ENCODE assay signal across 1 cellular context in the genomic region with DNA sequence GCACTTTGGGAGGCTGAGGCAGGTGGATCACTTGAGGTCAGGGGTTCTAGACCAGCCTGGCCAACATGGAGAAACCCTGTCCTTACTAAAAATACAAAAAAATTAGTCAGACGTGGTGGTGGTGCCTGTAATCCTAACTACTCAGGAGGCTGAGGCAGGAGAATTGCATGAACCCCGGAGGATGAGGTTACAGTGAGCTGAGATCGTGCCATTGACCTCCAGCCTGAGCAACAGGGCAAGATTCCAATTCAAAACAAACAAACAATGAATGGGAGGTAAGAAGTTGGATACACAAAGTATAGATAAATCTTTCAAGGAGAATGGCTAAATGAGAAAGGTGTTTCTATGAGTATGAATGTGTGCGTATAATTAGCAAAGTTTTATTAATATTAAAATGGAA.
TF ChIP-seq lines count a peak whose summit lies in the region.

No MANE protein-coding gene starts in this region.

TF ChIP-seq in HepG2, 621 proteins besides CTCF, POLR2A, EP300 and RAD21 (continued from another document):
- TF ChIP-seq, protein P1, sequence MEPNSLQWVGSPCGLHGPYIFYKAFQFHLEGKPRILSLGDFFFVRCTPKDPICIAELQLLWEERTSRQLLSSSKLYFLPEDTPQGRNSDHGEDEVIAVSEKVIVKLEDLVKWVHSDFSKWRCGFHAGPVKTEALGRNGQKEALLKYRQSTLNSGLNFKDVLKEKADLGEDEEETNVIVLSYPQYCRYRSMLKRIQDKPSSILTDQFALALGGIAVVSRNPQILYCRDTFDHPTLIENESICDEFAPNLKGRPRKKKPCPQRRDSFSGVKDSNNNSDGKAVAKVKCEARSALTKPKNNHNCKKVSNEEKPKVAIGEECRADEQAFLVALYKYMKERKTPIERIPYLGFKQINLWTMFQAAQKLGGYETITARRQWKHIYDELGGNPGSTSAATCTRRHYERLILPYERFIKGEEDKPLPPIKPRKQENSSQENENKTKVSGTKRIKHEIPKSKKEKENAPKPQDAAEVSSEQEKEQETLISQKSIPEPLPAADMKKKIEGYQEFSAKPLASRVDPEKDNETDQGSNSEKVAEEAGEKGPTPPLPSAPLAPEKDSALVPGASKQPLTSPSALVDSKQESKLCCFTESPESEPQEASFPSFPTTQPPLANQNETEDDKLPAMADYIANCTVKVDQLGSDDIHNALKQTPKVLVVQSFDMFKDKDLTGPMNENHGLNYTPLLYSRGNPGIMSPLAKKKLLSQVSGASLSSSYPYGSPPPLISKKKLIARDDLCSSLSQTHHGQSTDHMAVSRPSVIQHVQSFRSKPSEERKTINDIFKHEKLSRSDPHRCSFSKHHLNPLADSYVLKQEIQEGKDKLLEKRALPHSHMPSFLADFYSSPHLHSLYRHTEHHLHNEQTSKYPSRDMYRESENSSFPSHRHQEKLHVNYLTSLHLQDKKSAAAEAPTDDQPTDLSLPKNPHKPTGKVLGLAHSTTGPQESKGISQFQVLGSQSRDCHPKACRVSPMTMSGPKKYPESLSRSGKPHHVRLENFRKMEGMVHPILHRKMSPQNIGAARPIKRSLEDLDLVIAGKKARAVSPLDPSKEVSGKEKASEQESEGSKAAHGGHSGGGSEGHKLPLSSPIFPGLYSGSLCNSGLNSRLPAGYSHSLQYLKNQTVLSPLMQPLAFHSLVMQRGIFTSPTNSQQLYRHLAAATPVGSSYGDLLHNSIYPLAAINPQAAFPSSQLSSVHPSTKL (CRISPR knock-in tag; IDR thresholded peaks at IDR 0.05) = peak; percentile 24; the same call in 1 of the 2 replicates
- TF ChIP-seq, protein P2, sequence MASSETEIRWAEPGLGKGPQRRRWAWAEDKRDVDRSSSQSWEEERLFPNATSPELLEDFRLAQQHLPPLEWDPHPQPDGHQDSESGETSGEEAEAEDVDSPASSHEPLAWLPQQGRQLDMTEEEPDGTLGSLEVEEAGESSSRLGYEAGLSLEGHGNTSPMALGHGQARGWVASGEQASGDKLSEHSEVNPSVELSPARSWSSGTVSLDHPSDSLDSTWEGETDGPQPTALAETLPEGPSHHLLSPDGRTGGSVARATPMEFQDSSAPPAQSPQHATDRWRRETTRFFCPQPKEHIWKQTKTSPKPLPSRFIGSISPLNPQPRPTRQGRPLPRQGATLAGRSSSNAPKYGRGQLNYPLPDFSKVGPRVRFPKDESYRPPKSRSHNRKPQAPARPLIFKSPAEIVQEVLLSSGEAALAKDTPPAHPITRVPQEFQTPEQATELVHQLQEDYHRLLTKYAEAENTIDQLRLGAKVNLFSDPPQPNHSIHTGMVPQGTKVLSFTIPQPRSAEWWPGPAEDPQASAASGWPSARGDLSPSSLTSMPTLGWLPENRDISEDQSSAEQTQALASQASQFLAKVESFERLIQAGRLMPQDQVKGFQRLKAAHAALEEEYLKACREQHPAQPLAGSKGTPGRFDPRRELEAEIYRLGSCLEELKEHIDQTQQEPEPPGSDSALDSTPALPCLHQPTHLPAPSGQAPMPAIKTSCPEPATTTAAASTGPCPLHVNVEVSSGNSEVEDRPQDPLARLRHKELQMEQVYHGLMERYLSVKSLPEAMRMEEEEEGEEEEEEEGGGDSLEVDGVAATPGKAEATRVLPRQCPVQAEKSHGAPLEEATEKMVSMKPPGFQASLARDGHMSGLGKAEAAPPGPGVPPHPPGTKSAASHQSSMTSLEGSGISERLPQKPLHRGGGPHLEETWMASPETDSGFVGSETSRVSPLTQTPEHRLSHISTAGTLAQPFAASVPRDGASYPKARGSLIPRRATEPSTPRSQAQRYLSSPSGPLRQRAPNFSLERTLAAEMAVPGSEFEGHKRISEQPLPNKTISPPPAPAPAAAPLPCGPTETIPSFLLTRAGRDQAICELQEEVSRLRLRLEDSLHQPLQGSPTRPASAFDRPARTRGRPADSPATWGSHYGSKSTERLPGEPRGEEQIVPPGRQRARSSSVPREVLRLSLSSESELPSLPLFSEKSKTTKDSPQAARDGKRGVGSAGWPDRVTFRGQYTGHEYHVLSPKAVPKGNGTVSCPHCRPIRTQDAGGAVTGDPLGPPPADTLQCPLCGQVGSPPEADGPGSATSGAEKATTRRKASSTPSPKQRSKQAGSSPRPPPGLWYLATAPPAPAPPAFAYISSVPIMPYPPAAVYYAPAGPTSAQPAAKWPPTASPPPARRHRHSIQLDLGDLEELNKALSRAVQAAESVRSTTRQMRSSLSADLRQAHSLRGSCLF (CRISPR knock-in tag; IDR thresholded peaks at IDR 0.05; ENCODE audit: borderline replicate concordance) = no peak
- TF ChIP-seq, protein P3, sequence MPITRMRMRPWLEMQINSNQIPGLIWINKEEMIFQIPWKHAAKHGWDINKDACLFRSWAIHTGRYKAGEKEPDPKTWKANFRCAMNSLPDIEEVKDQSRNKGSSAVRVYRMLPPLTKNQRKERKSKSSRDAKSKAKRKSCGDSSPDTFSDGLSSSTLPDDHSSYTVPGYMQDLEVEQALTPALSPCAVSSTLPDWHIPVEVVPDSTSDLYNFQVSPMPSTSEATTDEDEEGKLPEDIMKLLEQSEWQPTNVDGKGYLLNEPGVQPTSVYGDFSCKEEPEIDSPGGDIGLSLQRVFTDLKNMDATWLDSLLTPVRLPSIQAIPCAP (CRISPR knock-in tag; IDR thresholded peaks at IDR 0.05; ENCODE audit: low read depth) = no peak
- no peak for TF ChIP-seq TOPORS (CRISPR knock-in tag; IDR thresholded peaks at IDR 0.05)
- no peak for TF ChIP-seq SCMH1 (CRISPR knock-in tag; IDR thresholded peaks at IDR 0.05; ENCODE audit: borderline replicate concordance)
- TF ChIP-seq ZNF670 (CRISPR knock-in tag; IDR thresholded peaks at IDR 0.05; ENCODE audit: borderline replicate concordance) = no peak
- TF ChIP-seq EED (CRISPR knock-in tag; IDR thresholded peaks at IDR 0.05) = no peak
- TF ChIP-seq ZNF598 (CRISPR knock-in tag; IDR thresholded peaks at IDR 0.05; ENCODE audit: borderline replicate concordance) = no peak
- TF ChIP-seq ZZZ3 (CRISPR knock-in tag; IDR thresholded peaks at IDR 0.05; ENCODE audit: borderline replicate concordance) = no peak
- no peak for TF ChIP-seq ZNF326 (CRISPR knock-in tag; IDR thresholded peaks at IDR 0.05; ENCODE audit: borderline replicate concordance)
- no peak for TF ChIP-seq ARHGAP35 (CRISPR knock-in tag; IDR thresholded peaks at IDR 0.05; ENCODE audit: borderline replicate concordance)
- TF ChIP-seq ZSCAN22 (CRISPR knock-in tag; IDR thresholded peaks at IDR 0.05) = no peak
- no peak for TF ChIP-seq ATF1 (CRISPR knock-in tag; IDR thresholded peaks at IDR 0.05)
- TF ChIP-seq GTF3A (CRISPR knock-in tag; conservative IDR thresholded peaks at IDR 0.05) = no peak
- TF ChIP-seq GATA4 (IDR thresholded peaks at IDR 0.05; ENCODE audit: borderline replicate concordance, low read depth) = no peak
- no peak for TF ChIP-seq KLF9 (CRISPR knock-in tag; IDR thresholded peaks at IDR 0.05; ENCODE audit: low read depth)
- TF ChIP-seq HNF4A (CRISPR knock-in tag; IDR thresholded peaks at IDR 0.05) = no peak
- TF ChIP-seq ELF1 (CRISPR knock-in tag; IDR thresholded peaks at IDR 0.05) = no peak
- TF ChIP-seq, protein P4, sequence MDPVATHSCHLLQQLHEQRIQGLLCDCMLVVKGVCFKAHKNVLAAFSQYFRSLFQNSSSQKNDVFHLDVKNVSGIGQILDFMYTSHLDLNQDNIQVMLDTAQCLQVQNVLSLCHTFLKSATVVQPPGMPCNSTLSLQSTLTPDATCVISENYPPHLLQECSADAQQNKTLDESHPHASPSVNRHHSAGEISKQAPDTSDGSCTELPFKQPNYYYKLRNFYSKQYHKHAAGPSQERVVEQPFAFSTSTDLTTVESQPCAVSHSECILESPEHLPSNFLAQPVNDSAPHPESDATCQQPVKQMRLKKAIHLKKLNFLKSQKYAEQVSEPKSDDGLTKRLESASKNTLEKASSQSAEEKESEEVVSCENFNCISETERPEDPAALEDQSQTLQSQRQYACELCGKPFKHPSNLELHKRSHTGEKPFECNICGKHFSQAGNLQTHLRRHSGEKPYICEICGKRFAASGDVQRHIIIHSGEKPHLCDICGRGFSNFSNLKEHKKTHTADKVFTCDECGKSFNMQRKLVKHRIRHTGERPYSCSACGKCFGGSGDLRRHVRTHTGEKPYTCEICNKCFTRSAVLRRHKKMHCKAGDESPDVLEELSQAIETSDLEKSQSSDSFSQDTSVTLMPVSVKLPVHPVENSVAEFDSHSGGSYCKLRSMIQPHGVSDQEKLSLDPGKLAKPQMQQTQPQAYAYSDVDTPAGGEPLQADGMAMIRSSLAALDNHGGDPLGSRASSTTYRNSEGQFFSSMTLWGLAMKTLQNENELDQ (CRISPR knock-in tag; IDR thresholded peaks at IDR 0.05; ENCODE audit: borderline replicate concordance) = no peak
- TF ChIP-seq RCOR2 (CRISPR knock-in tag; IDR thresholded peaks at IDR 0.05) = no peak
- TF ChIP-seq ZNF460 (CRISPR knock-in tag; IDR thresholded peaks at IDR 0.05; ENCODE audit: borderline replicate concordance) = no peak
- no peak for TF ChIP-seq ZNF510 (CRISPR knock-in tag; IDR thresholded peaks at IDR 0.05; ENCODE audit: low read depth)
- TF ChIP-seq SPEN (CRISPR knock-in tag; IDR thresholded peaks at IDR 0.05; ENCODE audit: low read depth) = no peak
- TF ChIP-seq ZMYM2 (CRISPR knock-in tag; IDR thresholded peaks at IDR 0.05) = peak; percentile 74
- no peak for TF ChIP-seq PAX8 (CRISPR knock-in tag; IDR thresholded peaks at IDR 0.05; ENCODE audit: borderline replicate concordance)
- TF ChIP-seq, protein P5, sequence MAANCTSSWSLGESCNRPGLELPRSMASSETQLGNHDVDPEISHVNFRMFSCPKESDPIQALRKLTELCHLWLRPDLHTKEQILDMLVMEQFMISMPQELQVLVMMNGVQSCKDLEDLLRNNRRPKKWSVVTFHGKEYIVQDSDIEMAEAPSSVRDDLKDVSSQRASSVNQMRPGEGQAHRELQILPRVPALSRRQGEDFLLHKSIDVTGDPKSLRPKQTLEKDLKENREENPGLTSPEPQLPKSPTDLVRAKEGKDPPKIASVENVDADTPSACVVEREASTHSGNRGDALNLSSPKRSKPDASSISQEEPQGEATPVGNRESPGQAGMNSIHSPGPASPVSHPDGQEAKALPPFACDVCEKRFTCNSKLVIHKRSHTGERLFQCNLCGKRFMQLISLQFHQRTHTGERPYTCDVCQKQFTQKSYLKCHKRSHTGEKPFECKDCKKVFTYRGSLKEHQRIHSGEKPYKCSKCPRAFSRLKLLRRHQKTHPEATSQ (CRISPR knock-in tag; IDR thresholded peaks at IDR 0.05; ENCODE audit: borderline replicate concordance) = no peak
- TF ChIP-seq, protein P6, sequence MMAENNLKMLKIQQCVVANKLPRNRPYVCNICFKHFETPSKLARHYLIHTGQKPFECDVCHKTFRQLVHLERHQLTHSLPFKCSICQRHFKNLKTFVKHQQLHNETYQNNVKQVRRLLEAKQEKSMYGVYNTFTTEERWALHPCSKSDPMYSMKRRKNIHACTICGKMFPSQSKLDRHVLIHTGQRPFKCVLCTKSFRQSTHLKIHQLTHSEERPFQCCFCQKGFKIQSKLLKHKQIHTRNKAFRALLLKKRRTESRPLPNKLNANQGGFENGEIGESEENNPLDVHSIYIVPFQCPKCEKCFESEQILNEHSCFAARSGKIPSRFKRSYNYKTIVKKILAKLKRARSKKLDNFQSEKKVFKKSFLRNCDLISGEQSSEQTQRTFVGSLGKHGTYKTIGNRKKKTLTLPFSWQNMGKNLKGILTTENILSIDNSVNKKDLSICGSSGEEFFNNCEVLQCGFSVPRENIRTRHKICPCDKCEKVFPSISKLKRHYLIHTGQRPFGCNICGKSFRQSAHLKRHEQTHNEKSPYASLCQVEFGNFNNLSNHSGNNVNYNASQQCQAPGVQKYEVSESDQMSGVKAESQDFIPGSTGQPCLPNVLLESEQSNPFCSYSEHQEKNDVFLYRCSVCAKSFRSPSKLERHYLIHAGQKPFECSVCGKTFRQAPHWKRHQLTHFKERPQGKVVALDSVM (CRISPR knock-in tag; IDR thresholded peaks at IDR 0.05) = peak; percentile 93
- TF ChIP-seq, protein P7, sequence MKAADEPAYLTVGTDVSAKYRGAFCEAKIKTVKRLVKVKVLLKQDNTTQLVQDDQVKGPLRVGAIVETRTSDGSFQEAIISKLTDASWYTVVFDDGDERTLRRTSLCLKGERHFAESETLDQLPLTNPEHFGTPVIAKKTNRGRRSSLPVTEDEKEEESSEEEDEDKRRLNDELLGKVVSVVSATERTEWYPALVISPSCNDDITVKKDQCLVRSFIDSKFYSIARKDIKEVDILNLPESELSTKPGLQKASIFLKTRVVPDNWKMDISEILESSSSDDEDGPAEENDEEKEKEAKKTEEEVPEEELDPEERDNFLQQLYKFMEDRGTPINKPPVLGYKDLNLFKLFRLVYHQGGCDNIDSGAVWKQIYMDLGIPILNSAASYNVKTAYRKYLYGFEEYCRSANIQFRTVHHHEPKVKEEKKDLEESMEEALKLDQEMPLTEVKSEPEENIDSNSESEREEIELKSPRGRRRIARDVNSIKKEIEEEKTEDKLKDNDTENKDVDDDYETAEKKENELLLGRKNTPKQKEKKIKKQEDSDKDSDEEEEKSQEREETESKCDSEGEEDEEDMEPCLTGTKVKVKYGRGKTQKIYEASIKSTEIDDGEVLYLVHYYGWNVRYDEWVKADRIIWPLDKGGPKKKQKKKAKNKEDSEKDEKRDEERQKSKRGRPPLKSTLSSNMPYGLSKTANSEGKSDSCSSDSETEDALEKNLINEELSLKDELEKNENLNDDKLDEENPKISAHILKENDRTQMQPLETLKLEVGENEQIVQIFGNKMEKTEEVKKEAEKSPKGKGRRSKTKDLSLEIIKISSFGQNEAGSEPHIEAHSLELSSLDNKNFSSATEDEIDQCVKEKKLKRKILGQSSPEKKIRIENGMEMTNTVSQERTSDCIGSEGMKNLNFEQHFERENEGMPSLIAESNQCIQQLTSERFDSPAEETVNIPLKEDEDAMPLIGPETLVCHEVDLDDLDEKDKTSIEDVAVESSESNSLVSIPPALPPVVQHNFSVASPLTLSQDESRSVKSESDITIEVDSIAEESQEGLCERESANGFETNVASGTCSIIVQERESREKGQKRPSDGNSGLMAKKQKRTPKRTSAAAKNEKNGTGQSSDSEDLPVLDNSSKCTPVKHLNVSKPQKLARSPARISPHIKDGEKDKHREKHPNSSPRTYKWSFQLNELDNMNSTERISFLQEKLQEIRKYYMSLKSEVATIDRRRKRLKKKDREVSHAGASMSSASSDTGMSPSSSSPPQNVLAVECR (CRISPR knock-in tag; IDR thresholded peaks at IDR 0.05; ENCODE audit: borderline replicate concordance) = no peak
- no peak for TF ChIP-seq GLI4 (CRISPR knock-in tag; IDR thresholded peaks at IDR 0.05; ENCODE audit: borderline replicate concordance)
- TF ChIP-seq, protein P8, sequence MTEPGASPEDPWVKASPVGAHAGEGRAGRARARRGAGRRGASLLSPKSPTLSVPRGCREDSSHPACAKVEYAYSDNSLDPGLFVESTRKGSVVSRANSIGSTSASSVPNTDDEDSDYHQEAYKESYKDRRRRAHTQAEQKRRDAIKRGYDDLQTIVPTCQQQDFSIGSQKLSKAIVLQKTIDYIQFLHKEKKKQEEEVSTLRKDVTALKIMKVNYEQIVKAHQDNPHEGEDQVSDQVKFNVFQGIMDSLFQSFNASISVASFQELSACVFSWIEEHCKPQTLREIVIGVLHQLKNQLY (CRISPR knock-in tag; IDR thresholded peaks at IDR 0.05) = no peak
- TF ChIP-seq NR1H2 (CRISPR knock-in tag; IDR thresholded peaks at IDR 0.05; ENCODE audit: borderline replicate concordance, low read depth) = no peak
- 0 out of 2 replicates have a peak, but pooled peaks have one; percentile 20 for TF ChIP-seq SALL1 (CRISPR knock-in tag; IDR thresholded peaks at IDR 0.05)
TF ChIP-seq in HepG2: peak in this region for 16.
